ENCODE assay signal across 3 cellular contexts in the genomic region with DNA sequence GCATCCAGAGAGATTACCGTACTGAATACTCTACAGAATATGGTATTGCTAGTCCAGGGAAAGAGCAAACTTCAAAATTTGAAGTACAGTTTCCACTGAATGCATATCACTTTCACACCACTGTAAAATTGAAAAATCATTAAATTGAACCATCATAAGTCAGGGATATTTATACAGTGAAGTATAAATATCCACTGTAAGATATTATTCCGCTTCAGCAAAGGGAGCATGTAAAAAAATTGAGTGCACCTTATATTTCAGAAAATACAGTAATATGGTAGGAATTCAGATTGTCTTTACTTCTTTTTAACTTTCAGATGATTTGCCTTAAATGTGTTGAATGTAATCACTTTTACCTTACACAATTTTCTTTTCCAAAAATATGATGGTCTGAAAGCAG.
TF ChIP-seq lines count a peak whose summit lies in the region.

No MANE protein-coding gene starts in this region.

TF ChIP-seq in HepG2, 621 proteins besides CTCF, POLR2A, EP300 and RAD21:
- TF ChIP-seq GZF1 (CRISPR knock-in tag; IDR thresholded peaks at IDR 0.05): peak; percentile 94; the same call in 1 of the 2 replicates
- TF ChIP-seq MAZ (IDR thresholded peaks at IDR 0.05; ENCODE audit: borderline replicate concordance, low read depth, low read length): no peak
- TF ChIP-seq MAZ (CRISPR knock-in tag; IDR thresholded peaks at IDR 0.05; ENCODE audit: low read depth): no peak
TF ChIP-seq in HepG2: peak in this region for 1.

TF ChIP-seq in K562, 482 proteins besides CTCF, POLR2A, EP300 and RAD21 (continues in another document):
- TF ChIP-seq, protein P1, sequence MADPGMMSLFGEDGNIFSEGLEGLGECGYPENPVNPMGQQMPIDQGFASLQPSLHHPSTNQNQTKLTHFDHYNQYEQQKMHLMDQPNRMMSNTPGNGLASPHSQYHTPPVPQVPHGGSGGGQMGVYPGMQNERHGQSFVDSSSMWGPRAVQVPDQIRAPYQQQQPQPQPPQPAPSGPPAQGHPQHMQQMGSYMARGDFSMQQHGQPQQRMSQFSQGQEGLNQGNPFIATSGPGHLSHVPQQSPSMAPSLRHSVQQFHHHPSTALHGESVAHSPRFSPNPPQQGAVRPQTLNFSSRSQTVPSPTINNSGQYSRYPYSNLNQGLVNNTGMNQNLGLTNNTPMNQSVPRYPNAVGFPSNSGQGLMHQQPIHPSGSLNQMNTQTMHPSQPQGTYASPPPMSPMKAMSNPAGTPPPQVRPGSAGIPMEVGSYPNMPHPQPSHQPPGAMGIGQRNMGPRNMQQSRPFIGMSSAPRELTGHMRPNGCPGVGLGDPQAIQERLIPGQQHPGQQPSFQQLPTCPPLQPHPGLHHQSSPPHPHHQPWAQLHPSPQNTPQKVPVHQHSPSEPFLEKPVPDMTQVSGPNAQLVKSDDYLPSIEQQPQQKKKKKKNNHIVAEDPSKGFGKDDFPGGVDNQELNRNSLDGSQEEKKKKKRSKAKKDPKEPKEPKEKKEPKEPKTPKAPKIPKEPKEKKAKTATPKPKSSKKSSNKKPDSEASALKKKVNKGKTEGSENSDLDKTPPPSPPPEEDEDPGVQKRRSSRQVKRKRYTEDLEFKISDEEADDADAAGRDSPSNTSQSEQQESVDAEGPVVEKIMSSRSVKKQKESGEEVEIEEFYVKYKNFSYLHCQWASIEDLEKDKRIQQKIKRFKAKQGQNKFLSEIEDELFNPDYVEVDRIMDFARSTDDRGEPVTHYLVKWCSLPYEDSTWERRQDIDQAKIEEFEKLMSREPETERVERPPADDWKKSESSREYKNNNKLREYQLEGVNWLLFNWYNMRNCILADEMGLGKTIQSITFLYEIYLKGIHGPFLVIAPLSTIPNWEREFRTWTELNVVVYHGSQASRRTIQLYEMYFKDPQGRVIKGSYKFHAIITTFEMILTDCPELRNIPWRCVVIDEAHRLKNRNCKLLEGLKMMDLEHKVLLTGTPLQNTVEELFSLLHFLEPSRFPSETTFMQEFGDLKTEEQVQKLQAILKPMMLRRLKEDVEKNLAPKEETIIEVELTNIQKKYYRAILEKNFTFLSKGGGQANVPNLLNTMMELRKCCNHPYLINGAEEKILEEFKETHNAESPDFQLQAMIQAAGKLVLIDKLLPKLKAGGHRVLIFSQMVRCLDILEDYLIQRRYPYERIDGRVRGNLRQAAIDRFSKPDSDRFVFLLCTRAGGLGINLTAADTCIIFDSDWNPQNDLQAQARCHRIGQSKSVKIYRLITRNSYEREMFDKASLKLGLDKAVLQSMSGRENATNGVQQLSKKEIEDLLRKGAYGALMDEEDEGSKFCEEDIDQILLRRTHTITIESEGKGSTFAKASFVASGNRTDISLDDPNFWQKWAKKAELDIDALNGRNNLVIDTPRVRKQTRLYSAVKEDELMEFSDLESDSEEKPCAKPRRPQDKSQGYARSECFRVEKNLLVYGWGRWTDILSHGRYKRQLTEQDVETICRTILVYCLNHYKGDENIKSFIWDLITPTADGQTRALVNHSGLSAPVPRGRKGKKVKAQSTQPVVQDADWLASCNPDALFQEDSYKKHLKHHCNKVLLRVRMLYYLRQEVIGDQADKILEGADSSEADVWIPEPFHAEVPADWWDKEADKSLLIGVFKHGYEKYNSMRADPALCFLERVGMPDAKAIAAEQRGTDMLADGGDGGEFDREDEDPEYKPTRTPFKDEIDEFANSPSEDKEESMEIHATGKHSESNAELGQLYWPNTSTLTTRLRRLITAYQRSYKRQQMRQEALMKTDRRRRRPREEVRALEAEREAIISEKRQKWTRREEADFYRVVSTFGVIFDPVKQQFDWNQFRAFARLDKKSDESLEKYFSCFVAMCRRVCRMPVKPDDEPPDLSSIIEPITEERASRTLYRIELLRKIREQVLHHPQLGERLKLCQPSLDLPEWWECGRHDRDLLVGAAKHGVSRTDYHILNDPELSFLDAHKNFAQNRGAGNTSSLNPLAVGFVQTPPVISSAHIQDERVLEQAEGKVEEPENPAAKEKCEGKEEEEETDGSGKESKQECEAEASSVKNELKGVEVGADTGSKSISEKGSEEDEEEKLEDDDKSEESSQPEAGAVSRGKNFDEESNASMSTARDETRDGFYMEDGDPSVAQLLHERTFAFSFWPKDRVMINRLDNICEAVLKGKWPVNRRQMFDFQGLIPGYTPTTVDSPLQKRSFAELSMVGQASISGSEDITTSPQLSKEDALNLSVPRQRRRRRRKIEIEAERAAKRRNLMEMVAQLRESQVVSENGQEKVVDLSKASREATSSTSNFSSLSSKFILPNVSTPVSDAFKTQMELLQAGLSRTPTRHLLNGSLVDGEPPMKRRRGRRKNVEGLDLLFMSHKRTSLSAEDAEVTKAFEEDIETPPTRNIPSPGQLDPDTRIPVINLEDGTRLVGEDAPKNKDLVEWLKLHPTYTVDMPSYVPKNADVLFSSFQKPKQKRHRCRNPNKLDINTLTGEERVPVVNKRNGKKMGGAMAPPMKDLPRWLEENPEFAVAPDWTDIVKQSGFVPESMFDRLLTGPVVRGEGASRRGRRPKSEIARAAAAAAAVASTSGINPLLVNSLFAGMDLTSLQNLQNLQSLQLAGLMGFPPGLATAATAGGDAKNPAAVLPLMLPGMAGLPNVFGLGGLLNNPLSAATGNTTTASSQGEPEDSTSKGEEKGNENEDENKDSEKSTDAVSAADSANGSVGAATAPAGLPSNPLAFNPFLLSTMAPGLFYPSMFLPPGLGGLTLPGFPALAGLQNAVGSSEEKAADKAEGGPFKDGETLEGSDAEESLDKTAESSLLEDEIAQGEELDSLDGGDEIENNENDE (IDR thresholded peaks at IDR 0.05; ENCODE audit: low read depth, low read length): peak; percentile 82

TF ChIP-seq in H1, 55 proteins besides CTCF, POLR2A, EP300 and RAD21:
- TF ChIP-seq, protein P1 (IDR thresholded peaks at IDR 0.05; ENCODE audit: insufficient replicate concordance, low read length): peak; percentile 42
- TF ChIP-seq SIN3A (conservative IDR thresholded peaks at IDR 0.05 in 1 of 2, IDR thresholded peaks at IDR 0.05 in 1 of 2; ENCODE audit: low read depth in 1 of 2, low read length in 2 of 2) (no peak), YY1 (IDR thresholded peaks at IDR 0.05; ENCODE audit: low read depth, low read length) (no peak), SAP30 (IDR thresholded peaks at IDR 0.05; ENCODE audit: insufficient read depth, insufficient replicate concordance, low read length) (no peak)
